Comparison of ENCODE assay signal across 8 cellular contexts in genomic region chr14:92783813-92784431, GRCh38. TPM values are rescaled to one million over a fixed set of nuclear protein-coding genes. Genes with fewer than 3 reads are reported as not detected.
DNase-seq lines count a peak whose midpoint lies in the region; ATAC-seq, FAIRE-seq and TF ChIP-seq lines count a peak whose summit lies in the region.

No MANE protein-coding gene starts in this region.

- no peak overlapping the region for H3K27ac ChIP-seq in WERI-Rb-1
- no peak overlapping the region for H3K27ac ChIP-seq in pancreas

- FAIRE-seq in pancreas (lab: Jason Lieb, UNC): peak; percentile 69

- H3K27me3 Mint-ChIP-seq in HFFc6 (ENCODE audit: insufficient read depth): peaks cover 3% of the 10 kb centered on the region

- H3K27me3 ChIP-seq in WERI-Rb-1 (ENCODE audit: insufficient read depth, low read depth, severe bottlenecking): no peaks in the 10 kb centered on the region
- H3K27me3 ChIP-seq in pancreas: no peaks in the 10 kb centered on the region

- DNase-seq in activated CD4-positive, alpha-beta T cell treated with anti-CD3 and anti-CD28 coated beads for 48 hours: peak; percentile 31
- no peak for DNase-seq in activated CD4-positive, alpha-beta T cell treated with anti-CD3 and anti-CD28 coated beads, Interleukin-2, amount 50 U/mL, for 4 hours
- peak; percentile 70 for DNase-seq in HFFc6
- peak; percentile 19 for DNase-seq in NCI-H2171 (lab: John Stamatoyannopoulos, UW)
- DNase-seq in WERI-Rb-1: peak; percentile 55
- peak; percentile 78 for DNase-seq in fibroblast of villous mesenchyme (ENCODE audit: low read depth)
- DNase-seq in pancreas: peak in 2 of 6 donors; percentile 19 to 46
- DNase-seq in T-helper 9 cell: no peak

- 0 out of 2 replicates have a peak overlapping the region, but pooled peaks have one; percentile 60 for H3K27ac Mint-ChIP-seq in HFFc6

- H3K4me1 Mint-ChIP-seq in HFFc6 (ENCODE audit: low read depth): peaks cover 39% of the 10 kb centered on the region

- TF ChIP-seq CTCF in HFFc6 (IDR thresholded peaks at IDR 0.05): peak; percentile 78
- TF ChIP-seq CTCF in WERI-Rb-1 (IDR thresholded peaks at IDR 0.05; ENCODE audit: low read depth, low read length): 0 out of 2 replicates have a peak, but pooled peaks have one; percentile 10
- TF ChIP-seq CTCF in fibroblast of villous mesenchyme (IDR thresholded peaks at IDR 0.05; ENCODE audit: insufficient read depth, low read depth, low read length): peak; percentile 62
- peak in 3 of 4 donors; percentile 7 to 40 (median 34) for TF ChIP-seq CTCF in pancreas (IDR thresholded peaks at IDR 0.05)

- H3K4me3 ChIP-seq in WERI-Rb-1 (ENCODE audit: low read depth, low read length): no peak overlapping the region
- no peak overlapping the region for H3K4me3 ChIP-seq in fibroblast of villous mesenchyme (ENCODE audit: low read depth, low read length)
- no peak overlapping the region for H3K4me3 ChIP-seq in pancreas

- peaks cover 10% of the 10 kb centered on the region for H3K36me3 Mint-ChIP-seq in HFFc6 (ENCODE audit: low read depth)

- H3K9me3 ChIP-seq in WERI-Rb-1 (ENCODE audit: severe bottlenecking): no peaks in the 10 kb centered on the region
- no peaks in the 10 kb centered on the region for H3K9me3 ChIP-seq in pancreas

- peak; percentile 61 to 79 (median 70) for ATAC-seq in pancreas

- peaks cover 16% of the 10 kb centered on the region for H3K9me3 Mint-ChIP-seq in HFFc6

- peaks cover 5 to 9% (median 7%) of the 10 kb centered on the region in 3 donors for H3K4me1 ChIP-seq in pancreas

- intact Hi-C loops in pancreas (cut with DNase I): loop anchor here (5.0 to 10.0 kb wide), 3 partner anchors 69 to 87 kb away; no protein-coding TSS in a partner anchor

- H3K4me3 Mint-ChIP-seq in HFFc6: no peak overlapping the region

- 50 to 51% methylated on average over 2 of the region's 2 CpGs for WGBS in pancreas, 2 donors

- H3K36me3 ChIP-seq in WERI-Rb-1 (no peaks in the 10 kb centered on the region), pancreas (no peaks in the 10 kb centered on the region)

RNA-seq across cellular contexts. Expression of gene GOLGA5, which starts 10.2 kb away (rescaled TPM):
- 10 to 100 TPM; 41.1 to 50.7 (median 48.3) TPM for total RNA-seq in HFFc6 (2021; fragmentation: NEBNext Ultra II Directional; extraction: Animal tissue kit (Norgen Biotek cat#: 25700))
- total RNA-seq in fibroblast of villous mesenchyme: 64.7 and 77.7 TPM in 2 replicates
- 10 to 100 TPM; 12.8 to 19.2 (median 16.8) TPM for total RNA-seq in pancreas
- polyA plus RNA-seq in pancreas: 10 to 100 TPM; 21.7 to 22.6 TPM

RNA-seq across cellular contexts. Expression of gene LGMN, which starts 35.5 kb away (rescaled TPM):
- total RNA-seq in HFFc6 (2021; fragmentation: NEBNext Ultra II Directional; extraction: Animal tissue kit (Norgen Biotek cat#: 25700)): 10 to 100 TPM; 37.0 to 57.3 (median 43.3) TPM
- total RNA-seq in fibroblast of villous mesenchyme (41.5 and 45.7 TPM in 2 replicates), pancreas (10 to 100 TPM; 18.5 to 60.1 (median 29.1) TPM)
- 10 to 100 TPM; 34.9 to 39.5 TPM for polyA plus RNA-seq in pancreas

Comparison
In these comparisons a context has a peak if more than half of its experiments do, and no peak if none do; other contexts are left out.
1. DNase-seq: peak in activated CD4-positive, alpha-beta T cell treated with anti-CD3 and anti-CD28 coated beads for 48 hours (single experiment), HFFc6 (single experiment), NCI-H2171 (single experiment), WERI-Rb-1 (single experiment) and fibroblast of villous mesenchyme (single experiment); none in activated CD4-positive, alpha-beta T cell treated with anti-CD3 and anti-CD28 coated beads, Interleukin-2, amount 50 U/mL, for 4 hours (0 of 2) and T-helper 9 cell (single experiment).
2. CTCF ChIP-seq: peak in every context shown above with its lines; median percentile 78 in HFFc6; 62 in fibroblast of villous mesenchyme; 34 in pancreas; 10 in WERI-Rb-1.